26 cellular contexts compared by ENCODE assay signal in genomic region chr5:28217695-28218094, GRCh38.
"Had no signal": no experiment of that assay in that cellular context is flagged by ENCODE, and none has a peak within 500 bp of the region (broad histone marks: within the 10 kb centered on the region; RNA-seq: fewer than 3 reads in every experiment).

No MANE protein-coding gene starts in this region.

- H3K27ac ChIP-seq: dorsolateral prefrontal cortex, epithelial cell of prostate, esophagus squamous epithelium, gastrocnemius medialis, heart right ventricle, left lung, lower lobe of right lung had no signal

- H3K9me3 ChIP-seq: esophagus squamous epithelium, gastrocnemius medialis, left lung, lower lobe of right lung had no signal

- ATAC-seq: esophagus mucosa; gastrocnemius medialis; heart right ventricle; left cardiac atrium; left lung; left ventricle myocardium superior; lower lobe of right lung; mucosa of descending colon; naive thymus-derived CD8-positive, alpha-beta T cell had no signal

- DNase-seq: dermis blood vessel endothelial cell; dorsolateral prefrontal cortex; effector CD4-positive, alpha-beta T cell; effector memory CD4-positive, alpha-beta T cell; endodermal cell; erythroblast; esophagus squamous epithelium; foreskin fibroblast; foreskin melanocyte; gastrocnemius medialis; glutamatergic neuron; head of caudate nucleus; heart right ventricle; hippocampal formation; left cardiac atrium; left lung; left ventricle myocardium superior; lower lobe of right lung; mesenchymal stem cell; mucosa of descending colon; naive B cell; naive thymus-derived CD8-positive, alpha-beta T cell had no signal

- H3K36me3 ChIP-seq: esophagus squamous epithelium, gastrocnemius medialis, heart right ventricle, left lung, lower lobe of right lung had no signal

- H3K4me3 ChIP-seq: dorsolateral prefrontal cortex, esophagus squamous epithelium, gastrocnemius medialis, heart right ventricle, left lung, lower lobe of right lung, mucosa of descending colon had no signal

- H3K27me3 ChIP-seq: dorsolateral prefrontal cortex, esophagus squamous epithelium, gastrocnemius medialis, heart right ventricle, left lung had no signal

- H3K4me1 ChIP-seq: esophagus squamous epithelium, gastrocnemius medialis, heart right ventricle, left lung, lower lobe of right lung had no signal

- FAIRE-seq: islet of Langerhans, keratinocyte had no signal
